ENCODE assay signal across 21 cellular contexts in genomic region chrX:16664059-16664458, GRCh38. TPM values are rescaled to one million over a fixed set of nuclear protein-coding genes. Genes with fewer than 3 reads are reported as not detected.
DNase-seq lines count a peak whose midpoint lies in the region; ATAC-seq, FAIRE-seq and TF ChIP-seq lines count a peak whose summit lies in the region.
"Had no signal": no experiment of that assay in that cellular context is flagged by ENCODE, and none has a peak within 500 bp of the region (broad histone marks: within the 10 kb centered on the region; RNA-seq: fewer than 3 reads in every experiment).

No MANE protein-coding gene starts in this region.

- H3K36me3 ChIP-seq in GM23338 (ENCODE audit: insufficient read depth) (no peaks in the 10 kb centered on the region), vagina (no peaks in the 10 kb centered on the region)
- H3K36me3 ChIP-seq: gastrocnemius medialis had no signal

- H3K4me3 Mint-ChIP-seq in GM23338 (no peak overlapping the region), WTC11 (no peak overlapping the region)
- H3K4me3 Mint-ChIP-seq in activated CD4-positive, alpha-beta memory T cell treated with anti-CD3 and anti-CD28 coated beads for 36 hours: no peak overlapping the region
- H3K4me3 Mint-ChIP-seq: activated CD4-positive, alpha-beta T cell treated with anti-CD3 and anti-CD28 coated beads, Interleukin-2, amount 10 ng/mL, durations not matched to agents 24 days and 14 days; effector memory CD8-positive, alpha-beta T cell; naive B cell; stimulated activated naive CD8-positive, alpha-beta T cell treated with anti-CD3 and anti-CD28 coated beads, Interleukin-15, Interleukin-2, amounts not matched to agents 100 ng/mL and 50 ng/mL, for 24 hours had no signal

- H3K9me3 ChIP-seq in vagina: no peaks in the 10 kb centered on the region
- H3K9me3 ChIP-seq: gastrocnemius medialis, lower lobe of right lung, SJCRH30 had no signal

- ATAC-seq in GM23338: no peak
- no peak for ATAC-seq in WTC11
- ATAC-seq in foreskin keratinocyte: no peak
- ATAC-seq: effector memory CD8-positive, alpha-beta T cell; gastrocnemius medialis; lower lobe of right lung had no signal

- H3K27ac ChIP-seq in GM23338 (ENCODE audit: low read depth) (no peak overlapping the region), foreskin keratinocyte (no peak overlapping the region), vagina (no peak overlapping the region)
- H3K27ac ChIP-seq: gastrocnemius medialis, lower lobe of right lung, SJCRH30 had no signal

- H3K36me3 Mint-ChIP-seq in GM23338 (ENCODE audit: low read depth) (peaks cover 63% of the 10 kb centered on the region), WTC11 (peaks cover 39% of the 10 kb centered on the region)
- peaks cover 3% of the 10 kb centered on the region for H3K36me3 Mint-ChIP-seq in activated CD4-positive, alpha-beta memory T cell treated with anti-CD3 and anti-CD28 coated beads for 36 hours

- CTCF ChIA-PET in WTC11 (lab: Charles Lee): interaction anchor here (1.2 to 2.8 kb wide), 4 partner anchors 86 to 551 kb away, joined by 3 to 12 read pairs (median 6); no protein-coding TSS in a partner anchor
- CTCF ChIA-PET in activated CD4-positive, alpha-beta memory T cell treated with anti-CD3 and anti-CD28 coated beads for 36 hours (lab: Charles Lee): interaction anchor here (1.6 kb wide), 1 partner anchor 219 kb away, joined by 7 read pairs; no protein-coding TSS in a partner anchor

- TF ChIP-seq CTCF in GM23338 (conservative IDR thresholded peaks at IDR 0.05; ENCODE audit: low read depth in 2 of 2): peak in 1 of 2 experiments; percentile 11; a peak in 1 of 4 replicates
- no peak for TF ChIP-seq CTCF in WTC11 (IDR thresholded peaks at IDR 0.05)
- peak; percentile 37 for TF ChIP-seq CTCF in foreskin keratinocyte (conservative IDR thresholded peaks at IDR 0.05)
- no peak for TF ChIP-seq CTCF in vagina (IDR thresholded peaks at IDR 0.05)

- no peaks in the 10 kb centered on the region for H3K27me3 Mint-ChIP-seq in GM23338 (ENCODE audit: insufficient read depth, low read depth, poor library complexity)
- no peaks in the 10 kb centered on the region for H3K27me3 Mint-ChIP-seq in WTC11 (ENCODE audit: low read depth)
- H3K27me3 Mint-ChIP-seq in activated CD4-positive, alpha-beta memory T cell treated with anti-CD3 and anti-CD28 coated beads for 36 hours: no peaks in the 10 kb centered on the region
- H3K27me3 Mint-ChIP-seq: activated CD4-positive, alpha-beta T cell treated with anti-CD3 and anti-CD28 coated beads, Interleukin-2, amount 10 ng/mL, durations not matched to agents 24 days and 14 days; effector memory CD8-positive, alpha-beta T cell; naive B cell; stimulated activated naive CD8-positive, alpha-beta T cell treated with anti-CD3 and anti-CD28 coated beads, Interleukin-15, Interleukin-2, amounts not matched to agents 100 ng/mL and 50 ng/mL, for 24 hours had no signal

- H3K9me2 ChIP-seq in GM23338 (ENCODE audit: insufficient read depth): no peaks in the 10 kb centered on the region

- no peaks in the 10 kb centered on the region for H3K79me2 ChIP-seq in GM23338 (replicated peaks; ENCODE audit: insufficient read depth)

- no peak for FAIRE-seq in H54 (lab: Jason Lieb, UNC)
- FAIRE-seq: bronchial epithelial cell had no signal

- intact Hi-C loops in activated CD4-positive, alpha-beta memory T cell treated with anti-CD3 and anti-CD28 coated beads for 36 hours (cut with micrococcal nuclease): no loop called here
- intact Hi-C loops in vagina (cut with DNase I): no loop called here

- H3K9me3 Mint-ChIP-seq in GM23338 (no peaks in the 10 kb centered on the region), WTC11 (no peaks in the 10 kb centered on the region)
- H3K9me3 Mint-ChIP-seq in activated CD4-positive, alpha-beta memory T cell treated with anti-CD3 and anti-CD28 coated beads for 36 hours: no peaks in the 10 kb centered on the region
- H3K9me3 Mint-ChIP-seq: activated CD4-positive, alpha-beta T cell treated with anti-CD3 and anti-CD28 coated beads, Interleukin-2, amount 10 ng/mL, durations not matched to agents 24 days and 14 days; effector memory CD8-positive, alpha-beta T cell; stimulated activated naive CD8-positive, alpha-beta T cell treated with anti-CD3 and anti-CD28 coated beads, Interleukin-15, Interleukin-2, amounts not matched to agents 100 ng/mL and 50 ng/mL, for 24 hours had no signal

- H3F3A ChIP-seq in GM23338 (replicated peaks; ENCODE audit: low read depth): no peaks in the 10 kb centered on the region

- POLR2A ChIA-PET in WTC11 (lab: Charles Lee): no interaction called here
- POLR2A ChIA-PET in activated CD4-positive, alpha-beta memory T cell treated with anti-CD3 and anti-CD28 coated beads for 36 hours (lab: Charles Lee): no interaction called here

- no peak overlapping the region for H3K4me3 ChIP-seq in GM23338
- H3K4me3 ChIP-seq in vagina: no peak overlapping the region
- H3K4me3 ChIP-seq: gastrocnemius medialis, lower lobe of right lung, SJCRH30 had no signal

- no peak for TF ChIP-seq POLR2A in vagina (IDR thresholded peaks at IDR 0.05)
- TF ChIP-seq POLR2A in H54 (IDR thresholded peaks at IDR 0.05; ENCODE audit: low read depth, low read length): no peak

- peaks cover 9% of the 10 kb centered on the region for H3K4me1 Mint-ChIP-seq in GM23338
- H3K4me1 Mint-ChIP-seq in WTC11: peaks cover 27% of the 10 kb centered on the region
- H3K4me1 Mint-ChIP-seq in activated CD4-positive, alpha-beta memory T cell treated with anti-CD3 and anti-CD28 coated beads for 36 hours (ENCODE audit: low read depth): no peaks in the 10 kb centered on the region
- H3K4me1 Mint-ChIP-seq: activated CD4-positive, alpha-beta T cell treated with anti-CD3 and anti-CD28 coated beads, Interleukin-2, amount 10 ng/mL, durations not matched to agents 24 days and 14 days; naive B cell had no signal

- no peaks in the 10 kb centered on the region for H3K27me3 ChIP-seq in GM23338 (ENCODE audit: insufficient read depth)
- H3K27me3 ChIP-seq in foreskin keratinocyte: no peaks in the 10 kb centered on the region
- H3K27me3 ChIP-seq in vagina: no peaks in the 10 kb centered on the region
- H3K27me3 ChIP-seq: gastrocnemius medialis, SJCRH30 had no signal

- peak overlapping the region; percentile 67; the same call in 1 of the 2 replicates for H3K27ac Mint-ChIP-seq in GM23338
- H3K27ac Mint-ChIP-seq in WTC11: peak overlapping the region; percentile 27; the same call in 1 of the 2 replicates
- no peak overlapping the region for H3K27ac Mint-ChIP-seq in activated CD4-positive, alpha-beta memory T cell treated with anti-CD3 and anti-CD28 coated beads for 36 hours
- H3K27ac Mint-ChIP-seq: activated CD4-positive, alpha-beta T cell treated with anti-CD3 and anti-CD28 coated beads, Interleukin-2, amount 10 ng/mL, durations not matched to agents 24 days and 14 days; effector memory CD8-positive, alpha-beta T cell; stimulated activated naive CD8-positive, alpha-beta T cell treated with anti-CD3 and anti-CD28 coated beads, Interleukin-15, Interleukin-2, amounts not matched to agents 100 ng/mL and 50 ng/mL, for 24 hours had no signal

- peaks cover 5% of the 10 kb centered on the region; the same call in 1 of the 2 replicates for H3K4me1 ChIP-seq in GM23338 (ENCODE audit: insufficient read depth)
- no peaks in the 10 kb centered on the region for H3K4me1 ChIP-seq in foreskin keratinocyte
- no peaks in the 10 kb centered on the region for H3K4me1 ChIP-seq in vagina
- H3K4me1 ChIP-seq: gastrocnemius medialis, lower lobe of right lung had no signal

- no peak overlapping the region for H3K4me2 ChIP-seq in GM23338

- H2AFZ ChIP-seq in GM23338: no peak overlapping the region

- DNase-seq in A172 (ENCODE audit: low spot score) (peak; percentile 21), GM23338 (ENCODE audit: low spot score) (no peak), WTC11 (ENCODE audit: low spot score) (no peak), foreskin keratinocyte (no peak), D341Med (ENCODE audit: low spot score) (no peak), vagina (ENCODE audit: extremely low spot score in 2 of 2) (no peak), H54 (ENCODE audit: insufficient read length, low spot score) (no peak)
- DNase-seq in activated CD4-positive, alpha-beta memory T cell treated with anti-CD3 and anti-CD28 coated beads for 36 hours: no peak
- DNase-seq: activated CD4-positive, alpha-beta T cell treated with anti-CD3 and anti-CD28 coated beads, Interleukin-2, amount 10 ng/mL, durations not matched to agents 24 days and 14 days; activated naive CD4-positive, alpha-beta T cell treated with anti-CD3 and anti-CD28 coated beads, Interleukin-2, amount 50 U/mL, for 16 hours; effector memory CD8-positive, alpha-beta T cell; gastrocnemius medialis; lower lobe of right lung; naive B cell; NCI-H1694 treated with DMSO at 0.1 percent for 48 hours; SJCRH30 had no signal

- H4K20me1 ChIP-seq in GM23338 (replicated peaks; ENCODE audit: insufficient read depth): no peaks in the 10 kb centered on the region

TF ChIP-seq in WTC11, 78 proteins besides CTCF, POLR2A, EP300 and RAD21 (continues in another document):
- no peak for TF ChIP-seq FOXP1 (CRISPR knock-in tag; IDR thresholded peaks at IDR 0.05; ENCODE audit: borderline replicate concordance)

RNA-seq across cellular contexts. Expression of gene S100G, which starts 14.1 kb away (rescaled TPM):
- total RNA-seq in A172 (2014; rRNA removed; shearing (Covaris generic)): not detected in 2 replicates
- total RNA-seq in GM23338 (2014; rRNA removed; shearing (Covaris generic)): not detected in 2 replicates
- polyA plus RNA-seq in GM23338 (2016; fragmentation: Nextera tagmentation; extraction: Ambion mirVana) (not detected in 2 replicates), foreskin keratinocyte (not detected in 2 replicates)
- total RNA-seq in WTC11 (2021) (not detected in 3 replicates), foreskin keratinocyte (not detected in 2 replicates), vagina (not detected)
- total RNA-seq in activated CD4-positive, alpha-beta memory T cell treated with anti-CD3 and anti-CD28 coated beads for 36 hours: not detected
- total RNA-seq: activated CD4-positive, alpha-beta T cell treated with anti-CD3 and anti-CD28 coated beads, Interleukin-2, amount 10 ng/mL, durations not matched to agents 24 days and 14 days; bronchial epithelial cell; gastrocnemius medialis; lower lobe of right lung; MCF 10A; posterior vena cava; SJCRH30; ureter had no signal

RNA-seq across cellular contexts. Expression of gene CTPS2, which starts 48.4 kb away (rescaled TPM):
- total RNA-seq in A172 (2014; rRNA removed; shearing (Covaris generic)): 30.0 and 32.9 TPM in 2 replicates
- total RNA-seq in GM23338 (2014; rRNA removed; shearing (Covaris generic)): 35.5 and 36.6 TPM in 2 replicates
- polyA plus RNA-seq in GM23338 (2016; fragmentation: Nextera tagmentation; extraction: Ambion mirVana) (10.4 and 16.4 TPM in 2 replicates), foreskin keratinocyte (6.7 and 7.0 TPM in 2 replicates)
- total RNA-seq in WTC11 (2021) (23.2 to 27.6 TPM (median 27.4 TPM) in 3 replicates), foreskin keratinocyte (11.6 and 13.2 TPM in 2 replicates), vagina (20.4 TPM)
- total RNA-seq in activated CD4-positive, alpha-beta memory T cell treated with anti-CD3 and anti-CD28 coated beads for 36 hours: 1 to 10 TPM; 6.3 to 6.6 TPM

RNA-seq across cellular contexts. Expression of gene SYAP1, which starts 55.4 kb away (rescaled TPM):
- total RNA-seq in A172 (2014; rRNA removed; shearing (Covaris generic)): 50.1 and 53.8 TPM in 2 replicates
- 18.0 and 19.3 TPM in 2 replicates for total RNA-seq in GM23338 (2014; rRNA removed; shearing (Covaris generic))
- polyA plus RNA-seq in GM23338 (2016; fragmentation: Nextera tagmentation; extraction: Ambion mirVana) (46.7 and 48.3 TPM in 2 replicates), foreskin keratinocyte (9.6 and 10.5 TPM in 2 replicates)
- total RNA-seq in WTC11 (2021) (18.5 to 19.8 TPM (median 19.1 TPM) in 3 replicates), foreskin keratinocyte (19.3 and 20.1 TPM in 2 replicates), vagina (16.0 TPM)
- total RNA-seq in activated CD4-positive, alpha-beta memory T cell treated with anti-CD3 and anti-CD28 coated beads for 36 hours: 10 to 100 TPM; 20.8 to 22.4 TPM
